10 cellular contexts compared by ENCODE assay signal in the genomic region with DNA sequence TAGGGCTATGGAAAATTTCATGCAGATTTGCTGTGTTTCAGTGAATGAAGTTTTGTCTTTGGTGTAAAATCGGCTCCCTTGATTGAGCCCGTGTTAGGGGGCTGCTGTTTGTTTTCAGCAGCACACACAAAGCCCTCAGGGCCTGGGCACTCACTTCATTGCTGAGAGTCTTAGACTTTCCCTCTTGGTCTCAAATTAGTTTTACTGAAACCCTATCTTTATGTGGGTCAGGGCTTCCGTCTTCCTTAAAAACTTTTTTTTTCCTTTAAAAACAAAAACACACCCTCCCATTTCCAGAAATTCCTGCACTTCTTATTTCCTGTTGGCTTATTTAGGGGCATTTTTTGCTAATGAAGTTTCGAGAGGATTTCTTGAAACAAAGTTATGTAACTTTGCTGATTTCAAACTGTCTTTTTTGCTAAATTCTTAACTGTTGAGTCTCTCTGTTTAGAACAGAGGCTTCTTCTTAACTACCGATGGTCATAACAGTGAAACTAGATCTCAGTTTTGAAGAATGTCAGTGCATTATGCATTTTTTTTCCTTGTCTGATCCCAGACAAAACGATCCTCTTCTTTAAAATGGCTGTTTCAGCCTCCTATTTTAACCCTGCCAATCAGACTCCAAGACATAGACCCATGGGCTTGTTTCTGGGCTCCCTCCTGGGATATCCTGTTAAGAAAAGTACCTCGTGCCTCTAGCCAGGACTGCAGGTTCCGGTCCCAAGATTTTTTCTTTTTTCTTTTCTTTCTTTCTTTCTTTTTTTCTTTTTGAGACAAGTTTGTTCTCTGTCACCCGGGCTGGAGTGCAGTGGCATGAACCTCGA. TPM values are rescaled to one million over a fixed set of nuclear protein-coding genes. Genes with fewer than 3 reads are reported as not detected.
DNase-seq lines count a peak whose midpoint lies in the region; ATAC-seq and TF ChIP-seq lines count a peak whose summit lies in the region.
"Had no signal": no experiment of that assay in that cellular context is flagged by ENCODE, and none has a peak within 500 bp of the region (broad histone marks: within the 10 kb centered on the region; RNA-seq: fewer than 3 reads in every experiment).

No MANE protein-coding gene starts in this region.

- intact Hi-C loops in colonic mucosa (cut with DNase I) (no loop called here), lower lobe of right lung (cut with DNase I) (no loop called here), natural killer cell (cut with micrococcal nuclease) (no loop called here)

- ATAC-seq in lower lobe of right lung = peak in 1 of 2 donors; percentile 42
- no peak for ATAC-seq in natural killer cell
- ATAC-seq in HG02870 (IDR thresholded peaks at IDR 0.05; ENCODE audit: unreplicated experiment) = no peak

- H3K4me3 Mint-ChIP-seq in natural killer cell = no peak overlapping the region

- no peaks in the 10 kb centered on the region for H3K36me3 Mint-ChIP-seq in natural killer cell

- H3K4me1 Mint-ChIP-seq in natural killer cell = no peaks in the 10 kb centered on the region

- H3K9me3 ChIP-seq in colonic mucosa (no peaks in the 10 kb centered on the region), lower lobe of right lung (no peaks in the 10 kb centered on the region), suprapubic skin (no peaks in the 10 kb centered on the region)

- H3K27me3 Mint-ChIP-seq in natural killer cell (ENCODE audit: low read depth in 2 of 2) = peaks cover 13 to 36% of the 10 kb centered on the region in 2 donors

- H3K4me1 ChIP-seq in colonic mucosa (no peaks in the 10 kb centered on the region), lower lobe of right lung (peaks cover 12% of the 10 kb centered on the region), suprapubic skin (peaks cover 36% of the 10 kb centered on the region)

- peak; percentile 38 for DNase-seq in HT1080 (ENCODE audit: low read depth)
- no peak for DNase-seq in colonic mucosa
- no peak for DNase-seq in lower lobe of right lung
- no peak for DNase-seq in suprapubic skin (ENCODE audit: low spot score in 2 of 2)
- DNase-seq in natural killer cell = no peak
- no peak for DNase-seq in GM13977 (ENCODE audit: low spot score)
- DNase-seq in HPDE6-E6E7 (ENCODE audit: extremely low spot score) = no peak
- DNase-seq: activated CD4-positive, CD25-positive, alpha-beta regulatory T cell treated with anti-CD3 and anti-CD28 coated beads, Interleukin-2, amount 50 U/mL, for 72 hours; stimulated activated CD4-positive, alpha-beta T cell treated with anti-CD3 and anti-CD28 coated beads, Interleukin-4, amount 100 ng/mL, for 24 hours had no signal

- TF ChIP-seq CTCF in colonic mucosa (IDR thresholded peaks at IDR 0.05) = no peak
- no peak for TF ChIP-seq CTCF in lower lobe of right lung (IDR thresholded peaks at IDR 0.05)
- TF ChIP-seq CTCF in suprapubic skin (IDR thresholded peaks at IDR 0.05) = no peak
- no peak for TF ChIP-seq CTCF in natural killer cell (IDR thresholded peaks at IDR 0.05)
- TF ChIP-seq CTCF in GM13977 (IDR thresholded peaks at IDR 0.05; ENCODE audit: extremely low read depth, insufficient read depth, missing control alignments) = no peak

- H3K9ac ChIP-seq in colonic mucosa (ENCODE audit: low read depth in 2 of 2, low read length in 2 of 2) = no peak overlapping the region

- TF ChIP-seq POLR2A in suprapubic skin (IDR thresholded peaks at IDR 0.05) = no peak

- no peak overlapping the region for H3K4me3 ChIP-seq in colonic mucosa
- H3K4me3 ChIP-seq in lower lobe of right lung = no peak overlapping the region
- no peak overlapping the region for H3K4me3 ChIP-seq in suprapubic skin

- in situ Hi-C loops in GM13977 (cut with MboI; ENCODE audit: low pct_unique_long_range_greater_than_20kb, low sequenced_read_pairs, unreplicated experiment) = loop anchor here (25.0 kb wide), 1 partner anchor 525 kb away; no protein-coding TSS in a partner anchor

- H3K27ac ChIP-seq in colonic mucosa (peak overlapping the region; percentile 34), lower lobe of right lung (peak overlapping the region; percentile 79), suprapubic skin (peak overlapping the region; percentile 87)

- no peak for TF ChIP-seq EP300 in suprapubic skin (IDR thresholded peaks at IDR 0.05)

- H3K36me3 ChIP-seq in colonic mucosa (no peaks in the 10 kb centered on the region), lower lobe of right lung (no peaks in the 10 kb centered on the region), suprapubic skin (no peaks in the 10 kb centered on the region)

- H3K27me3 ChIP-seq in colonic mucosa (no peaks in the 10 kb centered on the region), lower lobe of right lung (ENCODE audit: low read depth) (no peaks in the 10 kb centered on the region), suprapubic skin (no peaks in the 10 kb centered on the region)

- 51% methylated on average over 10 of the region's 10 CpGs for WGBS in suprapubic skin

- no peak overlapping the region for H3K27ac Mint-ChIP-seq in natural killer cell

- H3K9me3 Mint-ChIP-seq in natural killer cell = no peaks in the 10 kb centered on the region

RNA-seq across cellular contexts. Expression of gene ANAPC13, which starts 23.3 kb away (rescaled TPM):
- 82.9 and 104 TPM in 2 replicates for total RNA-seq in HT1080 (2014; rRNA removed; shearing (Covaris generic))
- 156 and 166 TPM in 2 replicates for polyA plus RNA-seq in HT1080 (2015; cell fraction: cytosol; rRNA removed)
- polyA plus RNA-seq in HT1080 (2015; cell fraction: nucleus; rRNA removed) = 66.5 and 67.2 TPM in 2 replicates
- total RNA-seq in colonic mucosa (10 to 100 TPM; 31.6 to 33.5 TPM), lower lobe of right lung (53.1 TPM), suprapubic skin (10 to 100 TPM; 20.8 to 51.2 (median 46.0) TPM), natural killer cell (10 to 100 TPM; 16.1 to 20.4 (median 16.6) TPM)

RNA-seq across cellular contexts. Expression of gene CEP63, which starts 23.4 kb away (rescaled TPM):
- 25.6 and 28.1 TPM in 2 replicates for total RNA-seq in HT1080 (2014; rRNA removed; shearing (Covaris generic))
- 43.3 and 50.3 TPM in 2 replicates for polyA plus RNA-seq in HT1080 (2015; cell fraction: cytosol; rRNA removed)
- polyA plus RNA-seq in HT1080 (2015; cell fraction: nucleus; rRNA removed) = 29.0 and 29.4 TPM in 2 replicates
- total RNA-seq in colonic mucosa (10 to 100 TPM; 16.9 to 19.6 TPM), lower lobe of right lung (20.6 TPM), suprapubic skin (10 to 100 TPM; 14.1 to 20.8 (median 16.5) TPM), natural killer cell (10 to 100 TPM; 17.9 to 25.7 (median 19.5) TPM)

Comparison
In these comparisons a context has a peak if more than half of its experiments do, and no peak if none do; other contexts are left out.
1. H3K27ac ChIP-seq: peak in every context shown above with its lines; median percentile 87 in suprapubic skin; 79 in lower lobe of right lung; 34 in colonic mucosa.